25 cellular contexts compared by ENCODE assay signal in the genomic region with DNA sequence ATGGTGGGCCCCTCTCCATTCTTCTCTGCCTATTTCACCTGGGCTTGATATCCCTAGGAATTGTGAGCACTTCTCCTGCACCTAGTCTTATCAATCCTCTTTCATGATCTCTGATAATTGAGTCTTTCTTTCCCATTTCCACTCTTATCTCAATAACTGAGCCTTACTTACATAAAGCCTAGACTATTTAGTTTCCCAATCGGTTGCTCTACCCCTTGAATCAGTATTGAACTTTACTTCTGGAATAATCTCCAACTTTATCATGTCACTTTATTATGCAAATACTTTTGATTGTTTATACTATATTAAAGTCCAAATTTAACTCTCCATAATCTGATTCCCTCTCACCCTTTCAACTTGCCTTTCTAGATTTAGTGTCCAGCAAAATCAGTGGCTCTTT.
"Had no signal": no experiment of that assay in that cellular context is flagged by ENCODE, and none has a peak within 500 bp of the region (broad histone marks: within the 10 kb centered on the region; RNA-seq: fewer than 3 reads in every experiment).

No MANE protein-coding gene starts in this region.

- H3K27ac Mint-ChIP-seq: IgD-negative memory B cell had no signal

- H3K9me3 ChIP-seq: Peyer's patch, SJSA1 had no signal

- DNase-seq: Kasumi-1, MM.1S, NCI-H1048, NCI-H1105, NCI-H1417 treated with DMSO at 0.1 percent for 48 hours, NCI-H187, NCI-H2029, NCI-H2081 treated with DMSO at 0.1 percent for 48 hours, NCI-H2171, NCI-H226, NCI-H446, NCI-H510A, NCI-H524 treated with DMSO at 0.1 percent for 48 hours, NCI-H69, NCI-H774, PC-3, Peyer's patch, Right ventricle myocardium superior, SIG-M5, SW 1271 had no signal

- H3K4me3 Mint-ChIP-seq: IgD-negative memory B cell had no signal

- H3K9ac ChIP-seq: KMS-11 had no signal

- H3K27ac ChIP-seq: KMS-11, Peyer's patch, SJSA1, SK-N-MC had no signal

- H3K27me3 ChIP-seq: Peyer's patch, SJSA1 had no signal

- H3K36me3 ChIP-seq: Peyer's patch, SJSA1 had no signal

- H3K4me3 ChIP-seq: K562, Peyer's patch, SJSA1, SK-N-MC had no signal

- H3K4me1 ChIP-seq: SJSA1 had no signal

- ATAC-seq: K562, PC-3 had no signal
